26 cellular contexts compared by ENCODE assay signal in genomic region chr7:2655870-2656614, GRCh38. TPM values are rescaled to one million over a fixed set of nuclear protein-coding genes. Genes with fewer than 3 reads are reported as not detected.
"Had no signal": no experiment of that assay in that cellular context is flagged by ENCODE, and none has a peak within 500 bp of the region (broad histone marks: within the 10 kb centered on the region; RNA-seq: fewer than 3 reads in every experiment).

No MANE protein-coding gene starts in this region.

- H3K9ac ChIP-seq: neural progenitor cell had no signal

- H3K9me3 ChIP-seq: heart right ventricle, left lung, lower lobe of right lung, ovary, prostate gland, stomach, testis, thyroid gland, transverse colon, upper lobe of left lung, vagina had no signal

- H3K36me3 Mint-ChIP-seq: natural killer cell had no signal

- DNase-seq: hippocampal formation; left colon; left lung; lower lobe of right lung; mammary epithelial cell; mesendoderm; naive B cell; natural killer cell; nephron progenitor cell; retina; stimulated activated CD4-positive, alpha-beta T cell treated with anti-CD3 and anti-CD28 coated beads, Interleukin-4, amount 100 ng/mL, for 24 hours; stimulated activated naive CD8-positive, alpha-beta T cell treated with anti-CD3 and anti-CD28 coated beads, Interleukin-15, Interleukin-2, amounts not matched to agents 100 U/mL and 50 U/mL, for 24 hours; stomach; testis; thyroid gland; transverse colon had no signal

- H3K4me3 Mint-ChIP-seq: mesothelial cell of epicardium; natural killer cell; nephron progenitor cell; neural progenitor cell; stimulated activated memory B cell treated with anti-CD40 and anti-IgM and Interleukin-4, amounts not matched to agents 10 μg/mL and 1 μg/mL and 100 μg/mL, for 72 hours had no signal

- H3K36me3 ChIP-seq: neural progenitor cell, ovary, prostate gland, transverse colon had no signal

- H3K27ac ChIP-seq: heart right ventricle, left lung, lower lobe of right lung, neural progenitor cell, ovary, prostate gland, skin epidermis, stomach, testis, thyroid gland, transverse colon, upper lobe of left lung, vagina had no signal

- H3K4me2 ChIP-seq: neural progenitor cell had no signal

- H3K4me1 ChIP-seq: heart right ventricle, left lung, lower lobe of right lung, neural progenitor cell, prostate gland, stomach, testis, thyroid gland, transverse colon, upper lobe of left lung, vagina had no signal

- H3K27me3 ChIP-seq: heart right ventricle, left lung, neural progenitor cell, ovary, stomach, testis, thyroid gland, transverse colon, upper lobe of left lung, vagina had no signal

- ATAC-seq: heart right ventricle; left colon; left lung; lower lobe of right lung; natural killer cell; sciatic nerve; stimulated activated memory B cell treated with anti-CD40 and anti-IgM and Interleukin-4, amounts not matched to agents 10 μg/mL and 1 μg/mL and 100 μg/mL, for 72 hours; stimulated activated naive CD8-positive, alpha-beta T cell treated with anti-CD3 and anti-CD28 coated beads, Interleukin-15, Interleukin-2, amounts not matched to agents 100 U/mL and 50 U/mL, for 24 hours had no signal

- H3K27ac Mint-ChIP-seq: mesothelial cell of epicardium; nephron progenitor cell; neural progenitor cell; stimulated activated memory B cell treated with anti-CD40 and anti-IgM and Interleukin-4, amounts not matched to agents 10 μg/mL and 1 μg/mL and 100 μg/mL, for 72 hours had no signal

- H3K4me3 ChIP-seq: heart right ventricle, left lung, lower lobe of right lung, neural progenitor cell, ovary, prostate gland, skin epidermis, stomach, testis, thyroid gland, transverse colon, upper lobe of left lung, vagina had no signal

- H3K9me3 Mint-ChIP-seq: mesothelial cell of epicardium; naive B cell; natural killer cell; nephron progenitor cell; neural progenitor cell; stimulated activated memory B cell treated with anti-CD40 and anti-IgM and Interleukin-4, amounts not matched to agents 10 μg/mL and 1 μg/mL and 100 μg/mL, for 72 hours had no signal

- H3K4me1 Mint-ChIP-seq: mesothelial cell of epicardium; nephron progenitor cell; stimulated activated memory B cell treated with anti-CD40 and anti-IgM and Interleukin-4, amounts not matched to agents 10 μg/mL and 1 μg/mL and 100 μg/mL, for 72 hours had no signal

- H2AFZ ChIP-seq: neural progenitor cell had no signal

RNA-seq across cellular contexts. Expression of gene AMZ1, which starts 32.0 kb away (rescaled TPM):
- polyA plus RNA-seq: stomach had no signal
